ENCODE assay signal across 17 cellular contexts in the genomic region with DNA sequence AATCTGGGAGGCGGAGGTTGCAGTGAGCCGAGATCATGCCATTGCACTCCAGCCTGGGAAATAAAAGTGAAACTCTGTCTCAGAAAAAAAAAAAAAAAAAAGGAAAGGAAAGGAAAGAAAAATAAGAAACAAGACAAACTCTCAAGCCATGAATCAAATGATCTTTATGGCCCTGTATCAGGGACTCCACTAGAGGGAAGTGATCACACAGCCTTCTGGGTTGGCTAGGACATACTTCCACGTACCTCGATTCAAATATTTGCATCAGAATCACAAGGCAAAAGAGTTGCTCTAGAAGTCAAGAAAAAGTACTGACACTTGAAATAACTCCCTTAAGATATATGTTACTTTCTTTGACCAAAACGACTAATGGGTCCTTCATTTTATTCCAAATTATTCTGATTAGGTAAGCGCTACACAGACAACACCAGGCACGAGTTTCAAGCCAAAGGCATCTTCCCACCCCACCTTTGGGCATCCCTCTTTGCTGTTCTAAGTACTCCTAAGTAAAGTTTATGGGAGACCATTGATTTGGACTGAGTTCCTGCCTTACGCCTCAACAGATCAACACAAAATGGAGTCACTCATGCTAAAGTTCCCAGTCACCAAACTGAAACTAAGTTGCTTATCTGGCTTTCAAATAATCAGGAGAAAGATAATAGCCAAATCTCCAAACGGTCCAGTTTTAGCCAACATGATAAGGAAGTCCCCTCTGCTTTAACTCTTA.
DNase-seq lines count a peak whose midpoint lies in the region; ATAC-seq and TF ChIP-seq lines count a peak whose summit lies in the region.
"Had no signal": no experiment of that assay in that cellular context is flagged by ENCODE, and none has a peak within 500 bp of the region (broad histone marks: within the 10 kb centered on the region; RNA-seq: fewer than 3 reads in every experiment).

No MANE protein-coding gene starts in this region.

- H3K9me3 Mint-ChIP-seq in HFFc6 (peaks cover 1% of the 10 kb centered on the region; the same call in 1 of the 2 replicates), WTC11 (peaks cover 8% of the 10 kb centered on the region), memory B cell (no peaks in the 10 kb centered on the region)
- no peaks in the 10 kb centered on the region for H3K9me3 Mint-ChIP-seq in T-helper 2 cell treated with Interferon-gamma antibody and Interleukin-4, amounts not matched to agents 5 μg/mL and 100 μg/mL, for 36 hours

- peaks cover 22% of the 10 kb centered on the region for H3K4me1 Mint-ChIP-seq in HFFc6 (ENCODE audit: low read depth)
- no peaks in the 10 kb centered on the region for H3K4me1 Mint-ChIP-seq in WTC11
- peaks cover 6% of the 10 kb centered on the region for H3K4me1 Mint-ChIP-seq in memory B cell
- H3K4me1 Mint-ChIP-seq in T-helper 2 cell treated with Interferon-gamma antibody and Interleukin-4, amounts not matched to agents 5 μg/mL and 100 μg/mL, for 36 hours (ENCODE audit: low read depth): peaks cover 4% of the 10 kb centered on the region
- H3K4me1 Mint-ChIP-seq: CD14-positive monocyte had no signal

- H3K36me3 Mint-ChIP-seq in HFFc6 (ENCODE audit: low read depth) (peaks cover 4% of the 10 kb centered on the region; the same call in 1 of the 2 replicates), WTC11 (peaks cover 8% of the 10 kb centered on the region), memory B cell (no peaks in the 10 kb centered on the region)
- H3K36me3 Mint-ChIP-seq in T-helper 2 cell treated with Interferon-gamma antibody and Interleukin-4, amounts not matched to agents 5 μg/mL and 100 μg/mL, for 36 hours (ENCODE audit: low read depth): no peaks in the 10 kb centered on the region
- H3K36me3 Mint-ChIP-seq: CD14-positive monocyte had no signal

- ATAC-seq in WTC11 (peak; percentile 56; the same call in 1 of the 2 replicates), memory B cell (ENCODE audit: low read depth) (peak; percentile 90)
- ATAC-seq: heart right ventricle had no signal

- intact Hi-C loops in posterior vena cava (cut with DNase I): no loop called here

- H3K27ac Mint-ChIP-seq in HFFc6 (no peak overlapping the region), WTC11 (no peak overlapping the region), memory B cell (no peak overlapping the region)
- H3K27ac Mint-ChIP-seq in T-helper 2 cell treated with Interferon-gamma antibody and Interleukin-4, amounts not matched to agents 5 μg/mL and 100 μg/mL, for 36 hours: no peak overlapping the region
- H3K27ac Mint-ChIP-seq: CD14-positive monocyte had no signal

- DNase-seq in GDM1 (lab: John Stamatoyannopoulos, UW) (peak; percentile 37), HFFc6 (no peak), WTC11 (ENCODE audit: low spot score) (no peak), memory B cell (ENCODE audit: low spot score in 2 of 2) (peak in 1 of 2 donors; percentile 6), posterior vena cava (ENCODE audit: low spot score) (no peak), HuH-7.5 (ENCODE audit: low spot score) (no peak), D341Med (ENCODE audit: low spot score) (no peak)
- DNase-seq in T-helper 2 cell treated with Interferon-gamma antibody and Interleukin-4, amounts not matched to agents 5 μg/mL and 100 μg/mL, for 36 hours (ENCODE audit: low spot score): no peak
- DNase-seq: activated naive CD4-positive, alpha-beta T cell treated with anti-CD3 and anti-CD28 coated beads, Interleukin-2, amount 50 U/mL, for 16 hours; caudate nucleus; heart right ventricle; KG1; NCI-H2081; SIG-M5; stimulated activated CD4-positive, alpha-beta T cell treated with anti-CD3 and anti-CD28 coated beads, Interleukin-1b, Interleukin-23, amount 100 ng/mL, for 48 hours; stimulated activated CD8-positive, alpha-beta memory T cell treated with anti-CD3 and anti-CD28 coated beads, Interleukin-4, amount 100 ng/mL, for 48 hours had no signal

- POLR2A ChIA-PET in WTC11 (lab: Charles Lee): no interaction called here

- H3K27me3 Mint-ChIP-seq in HFFc6 (ENCODE audit: insufficient read depth) (no peaks in the 10 kb centered on the region; the same call in 1 of the 2 replicates), WTC11 (ENCODE audit: low read depth) (peaks cover 6% of the 10 kb centered on the region), memory B cell (peaks cover 1% of the 10 kb centered on the region)
- peaks cover 4% of the 10 kb centered on the region for H3K27me3 Mint-ChIP-seq in T-helper 2 cell treated with Interferon-gamma antibody and Interleukin-4, amounts not matched to agents 5 μg/mL and 100 μg/mL, for 36 hours (ENCODE audit: low read depth)

- TF ChIP-seq CTCF in HFFc6 (IDR thresholded peaks at IDR 0.05) (0 out of 2 replicates have a peak, but pooled peaks have one; percentile 25), WTC11 (IDR thresholded peaks at IDR 0.05) (no peak)

- H3K4me3 Mint-ChIP-seq in HFFc6 (no peak overlapping the region), WTC11 (no peak overlapping the region), memory B cell (no peak overlapping the region)
- no peak overlapping the region for H3K4me3 Mint-ChIP-seq in T-helper 2 cell treated with Interferon-gamma antibody and Interleukin-4, amounts not matched to agents 5 μg/mL and 100 μg/mL, for 36 hours
- H3K4me3 Mint-ChIP-seq: CD14-positive monocyte had no signal

- CTCF ChIA-PET in WTC11 (lab: Charles Lee): interaction anchor here (0.7 to 1.6 kb wide), 5 partner anchors 18 to 156 kb away, joined by 3 to 7 read pairs (median 4); no protein-coding TSS in a partner anchor

TF ChIP-seq in WTC11, 78 proteins besides CTCF, POLR2A, EP300 and RAD21:
- TF ChIP-seq ETV6 (CRISPR knock-in tag; IDR thresholded peaks at IDR 0.05) (no peak), SMAD4 (CRISPR knock-in tag; IDR thresholded peaks at IDR 0.05) (no peak), MXD4 (CRISPR knock-in tag; IDR thresholded peaks at IDR 0.05; ENCODE audit: borderline replicate concordance) (no peak), HMGA2 (CRISPR knock-in tag; IDR thresholded peaks at IDR 0.05) (no peak), ESRRA (CRISPR knock-in tag; IDR thresholded peaks at IDR 0.05; ENCODE audit: borderline replicate concordance) (no peak), JUN (CRISPR knock-in tag; IDR thresholded peaks at IDR 0.05) (no peak), ATF6 (CRISPR knock-in tag; IDR thresholded peaks at IDR 0.05) (no peak), RELA (CRISPR knock-in tag; IDR thresholded peaks at IDR 0.05; ENCODE audit: borderline replicate concordance) (no peak)
